In genomic region chr3:119492128-119492527, GRCh38 we compare ENCODE assay signal across 3 cellular contexts.
A peak's percentile ranks its signal among the peaks of the same experiment; 100 is the strongest.
TF ChIP-seq lines count a peak whose summit lies in the region.

No MANE protein-coding gene starts in this region.

TF ChIP-seq in SK-N-SH, 30 proteins besides CTCF, POLR2A, EP300 and RAD21:
- TF ChIP-seq MAX (IDR thresholded peaks at IDR 0.05; ENCODE audit: low read depth) (no peak), PBX3 (IDR thresholded peaks at IDR 0.05) (no peak), RFX5 (IDR thresholded peaks at IDR 0.05; ENCODE audit: low read length) (peak; percentile 94), USF2 (IDR thresholded peaks at IDR 0.05; ENCODE audit: borderline replicate concordance, low read depth, low read length) (no peak), GABPA (IDR thresholded peaks at IDR 0.05; ENCODE audit: low read depth) (no peak), GATA2 (CRISPR knock-in tag; IDR thresholded peaks at IDR 0.05) (no peak), ZBTB33 (IDR thresholded peaks at IDR 0.05; ENCODE audit: borderline replicate concordance, low read depth) (no peak)

TF ChIP-seq in SK-N-SH treated with all-trans-retinoic acid at 6 μM for 48 hours, 23 proteins besides CTCF, POLR2A, EP300 and RAD21 (continued from another document):
- TF ChIP-seq CREB5 (CRISPR knock-in tag; IDR thresholded peaks at IDR 0.05; ENCODE audit: low read depth) (no peak), SNAI2 (CRISPR knock-in tag; IDR thresholded peaks at IDR 0.05) (no peak), ESRRG (CRISPR knock-in tag; IDR thresholded peaks at IDR 0.05) (no peak), TCF4 (CRISPR knock-in tag; IDR thresholded peaks at IDR 0.05; ENCODE audit: borderline replicate concordance) (no peak), ISL1 (CRISPR knock-in tag; IDR thresholded peaks at IDR 0.05) (no peak), TOX (CRISPR knock-in tag; IDR thresholded peaks at IDR 0.05; ENCODE audit: borderline replicate concordance) (no peak), ZNF565 (CRISPR knock-in tag; conservative IDR thresholded peaks at IDR 0.05; ENCODE audit: low read depth) (no peak), ZNF8 (CRISPR knock-in tag; IDR thresholded peaks at IDR 0.05) (no peak), RARB (CRISPR knock-in tag; IDR thresholded peaks at IDR 0.05) (no peak), OSR1 (CRISPR knock-in tag; IDR thresholded peaks at IDR 0.05) (no peak), ARNTL (CRISPR knock-in tag; IDR thresholded peaks at IDR 0.05; ENCODE audit: borderline replicate concordance, low read depth) (no peak), POU6F1 (CRISPR knock-in tag; IDR thresholded peaks at IDR 0.05; ENCODE audit: borderline replicate concordance, low read depth) (no peak)
TF ChIP-seq in SK-N-SH treated with all-trans-retinoic acid at 6 μM for 48 hours: peak in this region for 0.

TF ChIP-seq in IMR-90, 13 proteins besides CTCF, POLR2A, EP300 and RAD21:
- TF ChIP-seq USF2 (IDR thresholded peaks at IDR 0.05; ENCODE audit: low read depth, low read length): no peak
- TF ChIP-seq MAFK (IDR thresholded peaks at IDR 0.05; ENCODE audit: low read depth, low read length): no peak
- TF ChIP-seq CEBPB (IDR thresholded peaks at IDR 0.05; ENCODE audit: low read depth, low read length): no peak
- TF ChIP-seq SMC3 (IDR thresholded peaks at IDR 0.05; ENCODE audit: low read depth, low read length): no peak
- TF ChIP-seq MXI1 (IDR thresholded peaks at IDR 0.05; ENCODE audit: borderline replicate concordance, low read depth, low read length): no peak
- TF ChIP-seq RFX5 (IDR thresholded peaks at IDR 0.05; ENCODE audit: low read depth, low read length): peak; percentile 87
